In the genomic region with DNA sequence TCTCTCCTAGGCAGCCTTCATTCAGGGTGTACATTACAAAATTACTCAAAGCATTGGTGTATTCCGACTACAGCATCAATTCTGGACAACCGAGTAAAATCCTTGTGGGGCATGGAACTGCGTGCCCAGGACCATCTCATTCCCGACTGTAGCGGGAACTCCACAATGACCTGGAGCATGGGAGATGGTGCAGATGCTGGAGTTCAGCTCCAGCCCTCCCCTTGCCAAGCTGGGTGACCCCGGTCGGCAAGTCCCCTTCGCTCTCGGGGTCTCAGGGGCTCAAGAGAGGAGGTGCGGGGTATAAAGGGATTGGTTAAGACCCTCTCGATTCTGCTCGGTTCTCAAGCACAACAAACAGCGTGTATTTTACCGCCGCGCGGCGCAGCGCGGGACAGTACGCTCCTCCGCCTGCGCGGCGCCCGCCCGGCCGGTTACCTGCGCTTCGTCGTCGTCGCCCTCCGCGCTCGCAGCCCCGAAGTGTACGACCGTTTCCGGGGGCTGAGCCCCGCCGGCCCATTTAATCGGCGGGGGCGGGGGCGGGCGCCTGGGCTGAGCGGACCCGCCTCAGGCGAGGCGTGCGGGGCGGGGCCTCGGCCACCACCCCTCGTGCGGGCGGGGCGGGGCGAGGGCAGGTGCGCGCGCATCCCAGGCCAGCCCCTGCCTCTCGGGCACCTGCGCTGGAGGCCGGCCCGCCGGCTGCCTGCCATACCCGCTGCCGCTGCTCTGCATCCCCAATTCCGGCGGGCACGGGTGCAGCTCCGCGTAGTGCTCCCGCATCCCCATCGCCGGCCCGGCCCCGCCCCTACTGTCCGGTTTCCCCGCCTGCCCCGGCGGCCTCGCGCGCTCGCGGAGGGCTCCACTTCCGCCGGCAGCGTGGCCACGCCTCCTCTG, we compare ENCODE assay signal across 8 cellular contexts. TPM values are rescaled to one million over a fixed set of nuclear protein-coding genes. Genes with fewer than 3 reads are reported as not detected.
DNase-seq lines count a peak whose midpoint lies in the region; ATAC-seq and TF ChIP-seq lines count a peak whose summit lies in the region.

Gene G6PD, minus strand, starts transcription at position 493 of the 891 bp plus-strand sequence. CDS start 691 bp downstream, outside the sequence.

- DNase-seq in GF-D8 (lab: John Stamatoyannopoulos, UW) (peak; percentile 31), LHCN-M2 (ENCODE audit: low read depth) (no peak), SKM-1 (lab: John Stamatoyannopoulos, UW; ENCODE audit: unreplicated experiment) (peak; percentile 17), heart right ventricle (peak in 1 of 2 donors; percentile 80), aorta (no peak)
- DNase-seq in activated naive CD8-positive, alpha-beta T cell treated with anti-CD3 and anti-CD28 coated beads, Interleukin-2, amount 10 ng/mL, durations not matched to agents 7 days and 5 days: peak; percentile 90

- ATAC-seq in GM21786 (IDR thresholded peaks at IDR 0.05; ENCODE audit: unreplicated experiment) (peak; percentile 33), heart right ventricle (peak; percentile 56 to 87 (median 78)), aorta (ENCODE audit: low FRiP score) (peak; percentile 83)
- peak; percentile 48 for ATAC-seq in activated naive CD8-positive, alpha-beta T cell treated with anti-CD3 and anti-CD28 coated beads, Interleukin-2, amount 10 ng/mL, durations not matched to agents 7 days and 5 days (ENCODE audit: low read depth)

- 2% methylated on average over 28 to 74 of the region's 92 CpGs for WGBS in heart right ventricle, 2 donors
- 0 to 38% methylated on average over 77 to 92 of the region's 92 CpGs for WGBS in aorta, 2 donors

- intact Hi-C loops in heart right ventricle (cut with DNase I) (no loop called here), aorta (cut with DNase I) (no loop called here)

- TF ChIP-seq CTCF in heart right ventricle (IDR thresholded peaks at IDR 0.05): no peak

- no peaks in the 10 kb centered on the region for H3K27me3 ChIP-seq in heart right ventricle
- H3K27me3 ChIP-seq in rectal smooth muscle tissue (ENCODE audit: control insufficient read depth, insufficient read depth, low read length): peaks cover 2% of the 10 kb centered on the region
- no peaks in the 10 kb centered on the region for H3K27me3 ChIP-seq in aorta (ENCODE audit: control insufficient read depth in 1 of 2, insufficient read depth in 2 of 2, low read length in 1 of 2)

- H3K27me3 Mint-ChIP-seq in activated naive CD8-positive, alpha-beta T cell treated with anti-CD3 and anti-CD28 coated beads, Interleukin-2, amount 10 ng/mL, durations not matched to agents 7 days and 5 days: no peaks in the 10 kb centered on the region

- POLR2A ChIA-PET in activated naive CD8-positive, alpha-beta T cell treated with anti-CD3 and anti-CD28 coated beads, Interleukin-2, amount 10 ng/mL, durations not matched to agents 7 days and 5 days (lab: Charles Lee): interaction anchor here (0.7 to 1.9 kb wide), 5 partner anchors 56 to 510 kb away, joined by 3 to 10 read pairs (median 3); partner anchors contain the start of genes RPL10 and SLC10A3

- peaks cover 38% of the 10 kb centered on the region for H3K4me1 Mint-ChIP-seq in activated naive CD8-positive, alpha-beta T cell treated with anti-CD3 and anti-CD28 coated beads, Interleukin-2, amount 10 ng/mL, durations not matched to agents 7 days and 5 days

- H3K27ac Mint-ChIP-seq in activated naive CD8-positive, alpha-beta T cell treated with anti-CD3 and anti-CD28 coated beads, Interleukin-2, amount 10 ng/mL, durations not matched to agents 7 days and 5 days: peak within 1 kb of the TSS; percentile 84

- peak within 1 kb of the TSS; percentile 96 for H3K4me3 Mint-ChIP-seq in activated naive CD8-positive, alpha-beta T cell treated with anti-CD3 and anti-CD28 coated beads, Interleukin-2, amount 10 ng/mL, durations not matched to agents 7 days and 5 days

- H3K27ac ChIP-seq in heart right ventricle: peak within 1 kb of the TSS; percentile 74 to 97 (median 90)
- H3K27ac ChIP-seq in rectal smooth muscle tissue (ENCODE audit: low read depth, low read length): peak within 1 kb of the TSS; percentile 84
- H3K27ac ChIP-seq in aorta (ENCODE audit: low read depth in 1 of 2, low read length in 2 of 2): peak within 1 kb of the TSS in 1 of 2 donors; percentile 72

- H3K9me3 ChIP-seq in heart right ventricle (peaks cover 0 to 9% (median 0%) of the 10 kb centered on the region in 11 donors), aorta (ENCODE audit: control insufficient read depth, low read length) (no peaks in the 10 kb centered on the region)

- H3K9me3 Mint-ChIP-seq in activated naive CD8-positive, alpha-beta T cell treated with anti-CD3 and anti-CD28 coated beads, Interleukin-2, amount 10 ng/mL, durations not matched to agents 7 days and 5 days: no peaks in the 10 kb centered on the region

- peak within 1 kb of the TSS; percentile 58 for H3K9ac ChIP-seq in rectal smooth muscle tissue (ENCODE audit: low read length)

- peak within 1 kb of the TSS; percentile 47 to 85 (median 71) for H3K4me3 ChIP-seq in heart right ventricle
- peak within 1 kb of the TSS; percentile 75 for H3K4me3 ChIP-seq in rectal smooth muscle tissue (ENCODE audit: low read length)
- H3K4me3 ChIP-seq in aorta (ENCODE audit: low read length in 2 of 2): peak within 1 kb of the TSS; percentile 9 to 24

- H3K4me1 ChIP-seq in heart right ventricle: peaks cover 0 to 63% (median 19%) of the 10 kb centered on the region in 9 donors
- peaks cover 4% of the 10 kb centered on the region for H3K4me1 ChIP-seq in rectal smooth muscle tissue (ENCODE audit: control insufficient read depth, insufficient read depth, low read length)
- H3K4me1 ChIP-seq in aorta (ENCODE audit: control insufficient read depth in 1 of 2, insufficient read depth in 2 of 2, low read length in 2 of 2): no peaks in the 10 kb centered on the region

- H3K36me3 ChIP-seq in heart right ventricle (peaks cover 0 to 14% (median 0%) of the 10 kb centered on the region in 9 donors), rectal smooth muscle tissue (ENCODE audit: control insufficient read depth, insufficient read depth, low read length) (no peaks in the 10 kb centered on the region), aorta (ENCODE audit: control insufficient read depth in 1 of 2, insufficient read depth in 2 of 2, low read length in 1 of 2) (no peaks in the 10 kb centered on the region)

- H3K36me3 Mint-ChIP-seq in activated naive CD8-positive, alpha-beta T cell treated with anti-CD3 and anti-CD28 coated beads, Interleukin-2, amount 10 ng/mL, durations not matched to agents 7 days and 5 days: peaks cover 14% of the 10 kb centered on the region

RNA-seq across cellular contexts. Expression of gene G6PD, which starts in this region (rescaled TPM):
- total RNA-seq in LHCN-M2 (2014; rRNA removed) (56.9 and 60.1 TPM in 2 replicates), heart right ventricle (10 to 100 TPM in 4 of 10 donors, 1 to 10 TPM in 6; 5.0 to 20.9 (median 8.5) TPM), aorta (10 to 100 TPM; 66.2 to 70.9 TPM)
- polyA plus RNA-seq in LHCN-M2 (2012): 321 TPM
- 100 to 1,000 TPM in 1 of 2 experiments, 10 to 100 TPM in 1; 89.2 to 102 TPM for total RNA-seq in activated naive CD8-positive, alpha-beta T cell treated with anti-CD3 and anti-CD28 coated beads, Interleukin-2, amount 10 ng/mL, durations not matched to agents 7 days and 5 days
- polyA plus RNA-seq in heart right ventricle (10 to 100 TPM; 10.3 to 19.2 TPM), aorta (10 to 100 TPM; 19.7 to 61.8 TPM)

Comparison
In these comparisons a context has a peak if more than half of its experiments do, and no peak if none do; other contexts are left out.
1. DNase-seq: peak in GF-D8 (single experiment), SKM-1 (single experiment) and activated naive CD8-positive, alpha-beta T cell treated with anti-CD3 and anti-CD28 coated beads, Interleukin-2, amount 10 ng/mL, durations not matched to agents 7 days and 5 days (single experiment); none in LHCN-M2 (single experiment) and aorta (0 of 2).
2. ATAC-seq: peak in every context shown above with its lines; median percentile 83 in aorta; 78 in heart right ventricle; 48 in activated naive CD8-positive, alpha-beta T cell treated with anti-CD3 and anti-CD28 coated beads, Interleukin-2, amount 10 ng/mL, durations not matched to agents 7 days and 5 days; 33 in GM21786.
3. H3K4me3 ChIP-seq: peak in every context shown above with its lines; median percentile 75 in rectal smooth muscle tissue; 71 in heart right ventricle; 16 in aorta.